ENCODE assay signal across 8 cellular contexts in genomic region chr14:61553730-61554641, GRCh38.
DNase-seq lines count a peak whose midpoint lies in the region; ATAC-seq and TF ChIP-seq lines count a peak whose summit lies in the region.

No MANE protein-coding gene starts in this region.

- peaks cover 34% of the 10 kb centered on the region for H3K4me1 ChIP-seq in vagina
- no peaks in the 10 kb centered on the region for H3K4me1 ChIP-seq in BE2C

- H3K36me3 ChIP-seq in vagina (peaks cover 0 to under 1% of the 10 kb centered on the region in 2 donors), BE2C (no peaks in the 10 kb centered on the region)

- no peaks in the 10 kb centered on the region for H3K9me3 Mint-ChIP-seq in activated naive CD4-positive, alpha-beta T cell treated with anti-CD3 and anti-CD28 coated beads, Interleukin-2, amount 50 U/mL, for 24 hours
- H3K9me3 Mint-ChIP-seq in activated T-helper 17 cell treated with anti-CD3 and anti-CD28 coated beads, Interleukin-2, amount 50 U/mL, for 72 hours: no peaks in the 10 kb centered on the region

- H3K4me3 Mint-ChIP-seq in activated naive CD4-positive, alpha-beta T cell treated with anti-CD3 and anti-CD28 coated beads, Interleukin-2, amount 50 U/mL, for 24 hours: no peak overlapping the region
- H3K4me3 Mint-ChIP-seq in activated T-helper 17 cell treated with anti-CD3 and anti-CD28 coated beads, Interleukin-2, amount 50 U/mL, for 72 hours: peak overlapping the region; percentile 80

- peaks cover 30% of the 10 kb centered on the region for H3K36me3 Mint-ChIP-seq in activated naive CD4-positive, alpha-beta T cell treated with anti-CD3 and anti-CD28 coated beads, Interleukin-2, amount 50 U/mL, for 24 hours
- peaks cover 44% of the 10 kb centered on the region for H3K36me3 Mint-ChIP-seq in activated T-helper 17 cell treated with anti-CD3 and anti-CD28 coated beads, Interleukin-2, amount 50 U/mL, for 72 hours (ENCODE audit: low read depth)

- H3K27me3 ChIP-seq in vagina: no peaks in the 10 kb centered on the region
- no peaks in the 10 kb centered on the region for H3K27me3 ChIP-seq in BE2C

- no peaks in the 10 kb centered on the region for H3K9me3 ChIP-seq in vagina
- no peaks in the 10 kb centered on the region for H3K9me3 ChIP-seq in BE2C

- intact Hi-C loops in vagina (cut with DNase I): no loop called here

- H3K27ac Mint-ChIP-seq in activated naive CD4-positive, alpha-beta T cell treated with anti-CD3 and anti-CD28 coated beads, Interleukin-2, amount 50 U/mL, for 24 hours: peak overlapping the region; percentile 83
- peak overlapping the region; percentile 93 for H3K27ac Mint-ChIP-seq in activated T-helper 17 cell treated with anti-CD3 and anti-CD28 coated beads, Interleukin-2, amount 50 U/mL, for 72 hours

- peak overlapping the region; percentile 81 for H3K27ac ChIP-seq in vagina

- peaks cover 62% of the 10 kb centered on the region for H3K4me1 Mint-ChIP-seq in activated naive CD4-positive, alpha-beta T cell treated with anti-CD3 and anti-CD28 coated beads, Interleukin-2, amount 50 U/mL, for 24 hours
- H3K4me1 Mint-ChIP-seq in activated T-helper 17 cell treated with anti-CD3 and anti-CD28 coated beads, Interleukin-2, amount 50 U/mL, for 72 hours: peaks cover 43% of the 10 kb centered on the region

- TF ChIP-seq POLR2A in vagina (IDR thresholded peaks at IDR 0.05): no peak

- H3K4me3 ChIP-seq in vagina: no peak overlapping the region
- no peak overlapping the region for H3K4me3 ChIP-seq in BE2C (ENCODE audit: low read depth, low read length)

- no peak for ATAC-seq in activated T-helper 17 cell treated with anti-CD3 and anti-CD28 coated beads, Interleukin-2, amount 50 U/mL, for 72 hours (replicated peaks)
- ATAC-seq in HG03196 (IDR thresholded peaks at IDR 0.05; ENCODE audit: unreplicated experiment): no peak

- no peak for TF ChIP-seq CTCF in vagina (IDR thresholded peaks at IDR 0.05)
- TF ChIP-seq CTCF in BE2C (IDR thresholded peaks at IDR 0.05; ENCODE audit: low read depth, low read length): no peak

- no peaks in the 10 kb centered on the region for H3K27me3 Mint-ChIP-seq in activated naive CD4-positive, alpha-beta T cell treated with anti-CD3 and anti-CD28 coated beads, Interleukin-2, amount 50 U/mL, for 24 hours
- no peaks in the 10 kb centered on the region for H3K27me3 Mint-ChIP-seq in activated T-helper 17 cell treated with anti-CD3 and anti-CD28 coated beads, Interleukin-2, amount 50 U/mL, for 72 hours

- DNase-seq in activated naive CD4-positive, alpha-beta T cell treated with Interleukin-2 at 50 U/mL for 16 hours: no peak
- DNase-seq in kidney tubule cell (ENCODE audit: low spot score): peak; percentile 85
- DNase-seq in vagina (ENCODE audit: extremely low spot score in 2 of 2): no peak
- no peak for DNase-seq in BE2C
- DNase-seq in NCI-H1436 treated with DMSO at 0.1 percent for 48 hours (lab: John Stamatoyannopoulos, UW): no peak
